7 cellular contexts compared by ENCODE assay signal in genomic region chr10:31320598-31321211, GRCh38. TPM values are rescaled to one million over a fixed set of nuclear protein-coding genes. Genes with fewer than 3 reads are reported as not detected.
DNase-seq lines count a peak whose midpoint lies in the region; ATAC-seq, FAIRE-seq and TF ChIP-seq lines count a peak whose summit lies in the region.

No MANE protein-coding gene starts in this region.

- peak overlapping the region; percentile 89 to 99 (median 98) for H3K27ac ChIP-seq in heart left ventricle
- no peak overlapping the region for H3K27ac ChIP-seq in parathyroid adenoma

- peak overlapping the region; percentile 89 for H3K4me3 Mint-ChIP-seq in activated naive CD8-positive, alpha-beta T cell treated with anti-CD3 and anti-CD28 coated beads, Interleukin-2, amount 50 U/mL, for 24 hours

- no peaks in the 10 kb centered on the region for H3K9me3 ChIP-seq in heart left ventricle
- H3K9me3 ChIP-seq in parathyroid adenoma (ENCODE audit: control insufficient read depth, low read length): no peaks in the 10 kb centered on the region

- H3K4me1 Mint-ChIP-seq in activated naive CD8-positive, alpha-beta T cell treated with anti-CD3 and anti-CD28 coated beads, Interleukin-2, amount 50 U/mL, for 24 hours: peaks cover 50% of the 10 kb centered on the region

- H3K27me3 ChIP-seq in heart left ventricle: no peaks in the 10 kb centered on the region
- H3K27me3 ChIP-seq in parathyroid adenoma (ENCODE audit: control insufficient read depth, insufficient read depth, low read length): no peaks in the 10 kb centered on the region

- peaks cover 0 to 53% (median 25%) of the 10 kb centered on the region in 12 donors for H3K4me1 ChIP-seq in heart left ventricle
- H3K4me1 ChIP-seq in parathyroid adenoma: no peaks in the 10 kb centered on the region

- H3K9me3 Mint-ChIP-seq in activated naive CD8-positive, alpha-beta T cell treated with anti-CD3 and anti-CD28 coated beads, Interleukin-2, amount 50 U/mL, for 24 hours: no peaks in the 10 kb centered on the region

- peak overlapping the region; percentile 72 for H2AFZ ChIP-seq in parathyroid adenoma

- FAIRE-seq in RCC 7860 (lab: Jason Lieb, UNC): no peak

- TF ChIP-seq CTCF in GM12865 (IDR thresholded peaks at IDR 0.05; ENCODE audit: insufficient read depth, low read depth, low read length, missing control alignments): no peak
- TF ChIP-seq CTCF in heart left ventricle (IDR thresholded peaks at IDR 0.05): peak in 5 of 12 donors; percentile 7 to 26 (median 14)
- TF ChIP-seq CTCF in parathyroid adenoma (IDR thresholded peaks at IDR 0.05): no peak

- peaks cover 2% of the 10 kb centered on the region for H3K36me3 Mint-ChIP-seq in activated naive CD8-positive, alpha-beta T cell treated with anti-CD3 and anti-CD28 coated beads, Interleukin-2, amount 50 U/mL, for 24 hours (ENCODE audit: low read depth)

- peak overlapping the region; percentile 84 for H3K27ac Mint-ChIP-seq in activated naive CD8-positive, alpha-beta T cell treated with anti-CD3 and anti-CD28 coated beads, Interleukin-2, amount 50 U/mL, for 24 hours

- peak overlapping the region; percentile 59 for H3K4me2 ChIP-seq in parathyroid adenoma (ENCODE audit: low read length)

- 0 to 1% (median 0%) methylated on average over 43 of the region's 43 CpGs for WGBS in heart left ventricle, 4 donors

- peaks cover 2% of the 10 kb centered on the region for H3K27me3 Mint-ChIP-seq in activated naive CD8-positive, alpha-beta T cell treated with anti-CD3 and anti-CD28 coated beads, Interleukin-2, amount 50 U/mL, for 24 hours

- TF ChIP-seq POLR2A in heart left ventricle (IDR thresholded peaks at IDR 0.05): peak in 1 of 2 donors; percentile 37

- H3K36me3 ChIP-seq in heart left ventricle (no peaks in the 10 kb centered on the region), parathyroid adenoma (ENCODE audit: control insufficient read depth, insufficient read depth, low read length) (no peaks in the 10 kb centered on the region)

- no peaks in the 10 kb centered on the region for H3K79me2 ChIP-seq in parathyroid adenoma

- ATAC-seq in HG02870 (IDR thresholded peaks at IDR 0.05; ENCODE audit: unreplicated experiment) (peak; percentile 30), heart left ventricle (peak; percentile 40 to 71 (median 58))
- no peak for ATAC-seq in activated naive CD8-positive, alpha-beta T cell treated with anti-CD3 and anti-CD28 coated beads, Interleukin-2, amount 50 U/mL, for 24 hours

- H3K4me3 ChIP-seq in GM12865 (ENCODE audit: low read depth, low read length) (peak overlapping the region; percentile 96), heart left ventricle (peak overlapping the region; percentile 66 to 96 (median 90)), parathyroid adenoma (ENCODE audit: low read depth, low read length) (peak overlapping the region; percentile 46)

- peak; percentile 76 for DNase-seq in GM12865 (ENCODE audit: low read depth)
- peak; percentile 13 for DNase-seq in RCC 7860 (ENCODE audit: low spot score)
- peak; percentile 39 for DNase-seq in activated naive CD8-positive, alpha-beta T cell treated with anti-CD3 and anti-CD28 coated beads, Interleukin-2, amount 50 U/mL, for 24 hours
- peak; percentile 53 to 66 (median 61) for DNase-seq in heart left ventricle
- no peak for DNase-seq in COLO829 (ENCODE audit: low spot score)

- intact Hi-C loops in heart left ventricle (cut with DNase I): loop anchor here in 8 of 10 donors (1.0 to 10.0 kb wide), 17 partner anchors 77 to 536 kb away; no protein-coding TSS in a partner anchor

- H3K9ac ChIP-seq in parathyroid adenoma: no peak overlapping the region

RNA-seq across cellular contexts. Expression of gene ZEB1, which starts 1.7 kb away (rescaled TPM):
- 100 to 1,000 TPM in 3 of 9 donors, 10 to 100 TPM in 6; 74.0 to 135 (median 95.9) TPM for total RNA-seq in heart left ventricle
- 10 to 100 TPM; 15.4 to 19.4 TPM for polyA plus RNA-seq in heart left ventricle

Comparison
In these comparisons a context has a peak if more than half of its experiments do, and no peak if none do; other contexts are left out.
1. H3K4me3 ChIP-seq: peak in every context shown above with its lines; median percentile 96 in GM12865; 90 in heart left ventricle; 46 in parathyroid adenoma.